18 cellular contexts compared by ENCODE assay signal in genomic region chr11:104843150-104843837, GRCh38. TPM values are rescaled to one million over a fixed set of nuclear protein-coding genes. Genes with fewer than 3 reads are reported as not detected.
"Had no signal": no experiment of that assay in that cellular context is flagged by ENCODE, and none has a peak within 500 bp of the region (broad histone marks: within the 10 kb centered on the region; RNA-seq: fewer than 3 reads in every experiment).

No MANE protein-coding gene starts in this region.

- H3K4me1 Mint-ChIP-seq: activated CD4-positive, alpha-beta T cell treated with anti-CD3 and anti-CD28 coated beads for 36 hours; nephron had no signal

- H3K4me3 Mint-ChIP-seq: activated CD4-positive, alpha-beta T cell treated with anti-CD3 and anti-CD28 coated beads for 36 hours; activated CD8-positive, alpha-beta T cell treated with anti-CD3 and anti-CD28 coated beads, Interleukin-2, amount 10 ng/mL, durations not matched to agents 7 days and 5 days; activated T-cell treated with anti-CD3 and anti-CD28 coated beads, Interleukin-2, amount 50 U/mL, for 72 hours; nephron had no signal

- H3K27me3 ChIP-seq: dorsolateral prefrontal cortex, left lung, tibial nerve, uterus had no signal

- H3K4me1 ChIP-seq: uterus had no signal

- ATAC-seq: activated CD4-positive, alpha-beta T cell treated with anti-CD3 and anti-CD28 coated beads for 36 hours; activated CD8-positive, alpha-beta T cell treated with anti-CD3 and anti-CD28 coated beads, Interleukin-2, amount 10 ng/mL, durations not matched to agents 7 days and 5 days; activated naive CD4-positive, alpha-beta T cell treated with anti-CD3 and anti-CD28 coated beads, Interleukin-2, amount 50 U/mL, for 72 hours; activated T-cell treated with anti-CD3 and anti-CD28 coated beads, Interleukin-2, amount 50 U/mL, for 72 hours; left lung had no signal

- H3K27ac Mint-ChIP-seq: activated CD4-positive, alpha-beta T cell treated with anti-CD3 and anti-CD28 coated beads for 36 hours; activated CD8-positive, alpha-beta T cell treated with anti-CD3 and anti-CD28 coated beads, Interleukin-2, amount 10 ng/mL, durations not matched to agents 7 days and 5 days; activated naive CD4-positive, alpha-beta T cell treated with anti-CD3 and anti-CD28 coated beads, Interleukin-2, amount 50 U/mL, for 72 hours; activated T-cell treated with anti-CD3 and anti-CD28 coated beads, Interleukin-2, amount 50 U/mL, for 72 hours; nephron had no signal

- H3K27me3 Mint-ChIP-seq: activated CD4-positive, alpha-beta T cell treated with anti-CD3 and anti-CD28 coated beads for 36 hours had no signal

- DNase-seq: activated CD4-positive, alpha-beta T cell treated with anti-CD3 and anti-CD28 coated beads for 36 hours; activated CD8-positive, alpha-beta memory T cell treated with anti-CD3 and anti-CD28 coated beads, Interleukin-2, amount 50 U/mL, for 4 hours; activated CD8-positive, alpha-beta T cell treated with anti-CD3 and anti-CD28 coated beads, Interleukin-2, amount 10 ng/mL, durations not matched to agents 7 days and 5 days; activated gamma-delta T cell; activated T-cell treated with anti-CD3 and anti-CD28 coated beads, Interleukin-2, amount 50 U/mL, for 72 hours; dorsolateral prefrontal cortex; islet precursor cell; left lung; occipital lobe; stimulated activated CD4-positive, alpha-beta T cell treated with anti-CD3 and anti-CD28 coated beads, Interleukin-15, amount 100 ng/mL, for 24 hours; stimulated activated CD4-positive, alpha-beta T cell treated with anti-CD3 and anti-CD28 coated beads, Interleukin-4, amount 100 ng/mL, for 1 hour; stimulated activated naive CD4-positive, alpha-beta T cell treated with Interleukin-2 at 50 U/mL for 16 hours; substantia nigra; uterus had no signal

- H3K27ac ChIP-seq: uterus, VCaP had no signal

- H3K36me3 ChIP-seq: left lung, tibial nerve, uterus had no signal

- H3K4me3 ChIP-seq: dorsolateral prefrontal cortex, left lung, uterus had no signal

RNA-seq across cellular contexts. Expression of gene CASP12, which starts 55.0 kb away (rescaled TPM):
- total RNA-seq: activated CD4-positive, alpha-beta T cell treated with anti-CD3 and anti-CD28 coated beads for 36 hours; activated CD8-positive, alpha-beta T cell treated with anti-CD3 and anti-CD28 coated beads, Interleukin-2, amount 10 ng/mL, durations not matched to agents 7 days and 5 days; activated naive CD4-positive, alpha-beta T cell treated with anti-CD3 and anti-CD28 coated beads, Interleukin-2, amount 50 U/mL, for 72 hours; occipital lobe had no signal
